In genomic region chr6:159463440-159463839, GRCh38 we compare ENCODE assay signal across 11 cellular contexts.
A peak's percentile ranks its signal among the peaks of the same experiment; 100 is the strongest.
DNase-seq lines count a peak whose midpoint lies in the region; ATAC-seq and TF ChIP-seq lines count a peak whose summit lies in the region.
"Had no signal": no experiment of that assay in that cellular context is flagged by ENCODE, and none has a peak within 500 bp of the region (broad histone marks: within the 10 kb centered on the region; RNA-seq: fewer than 3 reads in every experiment).

No MANE protein-coding gene starts in this region.

- H3K4me1 ChIP-seq in adrenal gland (replicated peaks in 1 of 2) (no peaks in the 10 kb centered on the region), right lobe of liver (no peaks in the 10 kb centered on the region), testis (no peaks in the 10 kb centered on the region)

- no peaks in the 10 kb centered on the region for H3K27me3 ChIP-seq in adrenal gland
- no peaks in the 10 kb centered on the region for H3K27me3 ChIP-seq in right lobe of liver
- H3K27me3 ChIP-seq in testis: no peaks in the 10 kb centered on the region

- peak; percentile 50 to 73 (median 68) for ATAC-seq in right lobe of liver
- no peak for ATAC-seq in HG03342 (IDR thresholded peaks at IDR 0.05; ENCODE audit: unreplicated experiment)
- ATAC-seq: activated CD8-positive, alpha-beta T cell treated with anti-CD3 and anti-CD28 coated beads for 36 hours had no signal

- no peaks in the 10 kb centered on the region for H3K36me3 ChIP-seq in adrenal gland (replicated peaks in 1 of 2)
- H3K36me3 ChIP-seq in right lobe of liver: no peaks in the 10 kb centered on the region
- H3K36me3 ChIP-seq in testis (ENCODE audit: low read depth, missing control alignments): no peaks in the 10 kb centered on the region

- in situ Hi-C loops in KBM-7 (cut with MboI; ENCODE audit: low pct_unique_long_range_greater_than_20kb, low sequenced_read_pairs): no loop called here

- TF ChIP-seq POLR2A in adrenal gland (IDR thresholded peaks at IDR 0.05) (no peak), right lobe of liver (IDR thresholded peaks at IDR 0.05) (no peak), testis (IDR thresholded peaks at IDR 0.05) (no peak)

- no peak overlapping the region for H3K4me3 ChIP-seq in adrenal gland
- H3K4me3 ChIP-seq in right lobe of liver: no peak overlapping the region
- H3K4me3 ChIP-seq in testis: peak overlapping the region in 1 of 2 donors; percentile 29
- H3K4me3 ChIP-seq: lung had no signal

- WGBS in adrenal gland, 4 donors: 45 to 72% (median 71%) methylated on average over 9 of the region's 9 CpGs
- 42% methylated on average over 9 of the region's 9 CpGs for WGBS in right lobe of liver (ENCODE audit: insufficient coverage, low coverage, low lambda C conversion rate, missing lambda C conversion rate)
- WGBS in testis, 2 donors: 60 to 66% methylated on average over 9 of the region's 9 CpGs

- no peaks in the 10 kb centered on the region for H3K9me3 ChIP-seq in adrenal gland (replicated peaks in 1 of 3)
- no peaks in the 10 kb centered on the region for H3K9me3 ChIP-seq in right lobe of liver
- H3K9me3 ChIP-seq in testis: no peaks in the 10 kb centered on the region

- intact Hi-C loops in adrenal gland (cut with DNase I) (loop anchor here in 1 of 2 donors (10.0 kb wide), 1 partner anchor 289 kb away; no protein-coding TSS in a partner anchor), right lobe of liver (cut with DNase I) (loop anchor here in 1 of 2 donors (10.0 kb wide), 1 partner anchor 289 kb away; no protein-coding TSS in a partner anchor), testis (cut with DNase I; ENCODE audit: low total_unique reads) (no loop called here)

- H3K27ac ChIP-seq in adrenal gland (no peak overlapping the region), right lobe of liver (no peak overlapping the region), testis (no peak overlapping the region)

- DNase-seq in DMS 273 treated with DMSO at 0.1 percent for 48 hours (lab: John Stamatoyannopoulos, UW) (peak; percentile 3), KBM-7 (peak; percentile 31), adrenal gland (no peak), right lobe of liver (no peak), testis (no peak), cortex of kidney (lab: John Stamatoyannopoulos, UW) (no peak)
- no peak for DNase-seq in activated CD4-positive, CD25-positive, alpha-beta regulatory T cell (lab: John Stamatoyannopoulos, UW)
- DNase-seq: activated CD8-positive, alpha-beta T cell treated with anti-CD3 and anti-CD28 coated beads for 36 hours; NK-92 treated with Interleukin-12 subunit alpha and Interleukin-12 subunit beta, amount 100 ng/mL, for 24 hours had no signal

- TF ChIP-seq CTCF in adrenal gland (IDR thresholded peaks at IDR 0.05) (peak; percentile 6 to 34 (median 26)), right lobe of liver (IDR thresholded peaks at IDR 0.05) (peak; percentile 43 to 61 (median 59)), testis (IDR thresholded peaks at IDR 0.05) (peak in 1 of 3 experiments; percentile 60)

Comparison
In these comparisons a context has a peak if more than half of its experiments do, and no peak if none do; other contexts are left out.
1. DNase-seq: peak in DMS 273 treated with DMSO at 0.1 percent for 48 hours (single experiment) and KBM-7 (single experiment); none in adrenal gland (0 of 7), right lobe of liver (0 of 3), activated CD4-positive, CD25-positive, alpha-beta regulatory T cell (0 of 4), testis (single experiment) and cortex of kidney (single experiment).